In the genomic region with DNA sequence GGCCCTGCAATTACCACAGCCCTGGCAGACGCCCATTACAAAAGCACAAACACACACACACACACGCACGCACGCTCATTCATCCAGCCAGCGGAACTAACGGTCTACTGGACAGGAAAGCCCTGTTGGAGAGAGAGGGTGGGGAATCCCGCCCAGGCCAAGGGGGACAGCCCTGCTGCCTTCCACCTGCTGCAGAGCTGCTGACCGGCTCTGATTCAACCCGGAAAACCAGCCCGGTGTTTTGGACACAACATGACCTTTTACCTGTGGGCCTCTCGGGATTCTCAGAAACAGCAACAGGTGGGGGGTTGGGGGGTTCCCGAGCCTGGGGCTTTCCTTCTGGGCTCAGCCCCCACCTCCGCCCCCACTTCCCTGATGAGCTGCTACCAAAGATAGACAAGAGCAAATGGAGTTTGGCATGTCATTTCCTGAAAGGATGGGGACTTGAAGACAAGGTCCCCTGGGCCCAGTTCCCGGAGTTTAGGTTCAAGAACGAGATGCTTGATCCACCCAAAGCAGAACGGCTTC, we compare ENCODE assay signal across 10 cellular contexts. TPM values are rescaled to one million over a fixed set of nuclear protein-coding genes. Genes with fewer than 3 reads are reported as not detected.
DNase-seq lines count a peak whose midpoint lies in the region; ATAC-seq, FAIRE-seq and TF ChIP-seq lines count a peak whose summit lies in the region.
"Had no signal": no experiment of that assay in that cellular context is flagged by ENCODE, and none has a peak within 500 bp of the region (broad histone marks: within the 10 kb centered on the region; RNA-seq: fewer than 3 reads in every experiment).

No MANE protein-coding gene starts in this region.

- H3K23ac ChIP-seq in H1 (ENCODE audit: insufficient read length), result no peak overlapping the region

- H3K36me3 Mint-ChIP-seq in T-cell, result no peaks in the 10 kb centered on the region
- H3K36me3 Mint-ChIP-seq: type B pancreatic cell had no signal

- no peaks in the 10 kb centered on the region; a peak in 1 of 22 replicates for H4K20me1 ChIP-seq in BLaER1 treated with 17β-estradiol and CSF1 and Interleukin-3, amounts not matched to agents 10 nM and 100 nM
- no peaks in the 10 kb centered on the region for H4K20me1 ChIP-seq in H1 (replicated peaks in 1 of 2; ENCODE audit: control insufficient read depth in 1 of 2, insufficient read depth in 2 of 2, low read length in 2 of 2)

- no peak overlapping the region for H4K91ac ChIP-seq in H1 (replicated peaks; ENCODE audit: insufficient read length, low read length)

- peaks cover 28 to 60% (median 41%) of the 10 kb centered on the region in 10 experiments for H3K4me1 ChIP-seq in BLaER1 treated with 17β-estradiol and CSF1 and Interleukin-3, amounts not matched to agents 10 nM and 100 nM
- peaks cover 0 to 4% (median 0%) of the 10 kb centered on the region in 4 experiments; a peak in 2 of 7 replicates for H3K4me1 ChIP-seq in H1 (replicated peaks in 1 of 4; ENCODE audit: control insufficient read depth in 3 of 4, insufficient read depth in 4 of 4, low read length in 3 of 4)

- H3K56ac ChIP-seq in H1 (replicated peaks; ENCODE audit: insufficient read length, low read depth, low read length), result no peak overlapping the region

- no peaks in the 10 kb centered on the region for H3K79me2 ChIP-seq in H1 (ENCODE audit: control insufficient read depth in 1 of 2, insufficient read depth in 2 of 2, low read length in 2 of 2)

- WGBS in H1 (ENCODE audit: extremely low coverage in 1 of 2, insufficient coverage in 1 of 2, insufficient read length in 1 of 2, insufficient replicate concordance in 2 of 2, low coverage in 1 of 2, low lambda C conversion rate in 2 of 2, missing lambda C conversion rate in 1 of 2), 2 experiments, result 85% methylated on average over 15 of the region's 16 CpGs; no CpG with 5 or more reads in 1 of the 2 experiments

- no peak overlapping the region for H2AK5ac ChIP-seq in H1 (ENCODE audit: low read depth, low read length)

- no peaks in the 10 kb centered on the region for H3K9me3 Mint-ChIP-seq in T-cell
- H3K9me3 Mint-ChIP-seq: type B pancreatic cell had no signal

- no peak overlapping the region for H4K8ac ChIP-seq in H1 (ENCODE audit: extremely low read depth, insufficient read depth, low read length)

- CTCF ChIA-PET in H1 (lab: Charles Lee; ENCODE audit: partially characterized antibody) (interaction anchor here (0.7 to 3.0 kb wide), 6 partner anchors 7 to 103 kb away, joined by 3 to 22 read pairs (median 4); no protein-coding TSS in a partner anchor), T-cell (lab: Charles Lee) (interaction anchor here in 1 of 2 donors (0.6 to 0.7 kb wide), 2 partner anchors 31 to 205 kb away, joined by 4 to 7 read pairs; no protein-coding TSS in a partner anchor)

- H3K79me1 ChIP-seq in H1 (ENCODE audit: low read depth, low read length), result no peaks in the 10 kb centered on the region

- no peak for ATAC-seq in T-cell (replicated peaks in 1 of 4)

- POLR2A ChIA-PET in H1 (lab: Charles Lee; ENCODE audit: partially characterized antibody) (interaction anchor here (2.2 kb wide), 1 partner anchor 14 kb away, joined by 5 read pairs; no protein-coding TSS in a partner anchor), T-cell (lab: Charles Lee) (no interaction called here)

- no peak overlapping the region for H2AFZ ChIP-seq in H1 (ENCODE audit: low read length)

- no peak for TF ChIP-seq POLR2A in H1 (IDR thresholded peaks at IDR 0.05; ENCODE audit: control extremely low read depth in 1 of 2, low read depth in 2 of 2, low read length in 2 of 2)

- no peaks in the 10 kb centered on the region for H3K23me2 ChIP-seq in H1 (ENCODE audit: low read depth, low read length)

- no peaks in the 10 kb centered on the region for H3K9me3 ChIP-seq in BLaER1 treated with 17β-estradiol and CSF1 and Interleukin-3, amounts not matched to agents 10 nM and 100 nM (replicated peaks in 1 of 11)
- no peaks in the 10 kb centered on the region for H3K9me3 ChIP-seq in H1 (ENCODE audit: insufficient read depth in 2 of 2, low read depth in 1 of 2, low read length in 1 of 2)

- no peak overlapping the region for H3K4ac ChIP-seq in H1 (replicated peaks; ENCODE audit: insufficient read length, low read depth, low read length)

- H2BK20ac ChIP-seq in H1 (ENCODE audit: low read length), result no peak overlapping the region

- H3K27ac Mint-ChIP-seq in T-cell, result no peak overlapping the region
- H3K27ac Mint-ChIP-seq: type B pancreatic cell had no signal

- peaks cover 19 to 29% of the 10 kb centered on the region in 2 donors for H3K27me3 Mint-ChIP-seq in T-cell

- no peak overlapping the region for H3K18ac ChIP-seq in H1 (ENCODE audit: extremely low read depth, low read length)

- peaks cover 0 to 5% (median 0%) of the 10 kb centered on the region in 11 experiments; a peak in 1 of 22 replicates for H3K27me3 ChIP-seq in BLaER1 treated with 17β-estradiol and CSF1 and Interleukin-3, amounts not matched to agents 10 nM and 100 nM
- no peaks in the 10 kb centered on the region for H3K27me3 ChIP-seq in H1 (replicated peaks in 1 of 4; ENCODE audit: control insufficient read depth in 3 of 4, extremely low read depth in 1 of 4, insufficient read depth in 3 of 4, low read length in 3 of 4)

- peak overlapping the region; percentile 77 to 97 (median 89) for H3K4me2 ChIP-seq in BLaER1 treated with 17β-estradiol and CSF1 and Interleukin-3, amounts not matched to agents 10 nM and 100 nM
- no peak overlapping the region for H3K4me2 ChIP-seq in H1 (ENCODE audit: insufficient read depth in 1 of 2, low read depth in 2 of 2, low read length in 2 of 2)

- no peak overlapping the region for H3K14ac ChIP-seq in H1 (ENCODE audit: insufficient read length)

- H2BK120ac ChIP-seq in H1 (replicated peaks; ENCODE audit: low read depth, low read length), result no peak overlapping the region

- H3K4me1 Mint-ChIP-seq in T-cell, result no peaks in the 10 kb centered on the region

- no peaks in the 10 kb centered on the region for H3K36me3 ChIP-seq in BLaER1 treated with 17β-estradiol and CSF1 and Interleukin-3, amounts not matched to agents 10 nM and 100 nM
- H3K36me3 ChIP-seq in H1 (ENCODE audit: control insufficient read depth in 2 of 4, insufficient read depth in 4 of 4, low read length in 3 of 4), result no peaks in the 10 kb centered on the region

- no peak overlapping the region for H4K5ac ChIP-seq in H1 (ENCODE audit: insufficient read length, low read depth, low read length)

- H3K4me3 Mint-ChIP-seq in T-cell, result no peak overlapping the region
- H3K4me3 Mint-ChIP-seq: type B pancreatic cell had no signal

- FAIRE-seq in H1 (lab: Jason Lieb, UNC), result no peak
- no peak for FAIRE-seq in frontal cortex (lab: Jason Lieb, UNC)

- peak overlapping the region in 5 of 10 experiments; percentile 16 to 41 (median 32); a peak in 7 of 20 replicates for H3K4me3 ChIP-seq in BLaER1 treated with 17β-estradiol and CSF1 and Interleukin-3, amounts not matched to agents 10 nM and 100 nM
- H3K4me3 ChIP-seq in H1 (ENCODE audit: extremely low read depth in 1 of 4, insufficient read depth in 2 of 4, low read depth in 3 of 4, low read length in 4 of 4), result no peak overlapping the region

- no peak for TF ChIP-seq EP300 in H1 (IDR thresholded peaks at IDR 0.05; ENCODE audit: borderline replicate concordance in 1 of 2, low read depth in 2 of 2, low read length in 2 of 2)

- H2BK15ac ChIP-seq in H1 (ENCODE audit: low read length), result no peak overlapping the region

- no peak for TF ChIP-seq RAD21 in H1 (IDR thresholded peaks at IDR 0.05 in 1 of 2, conservative IDR thresholded peaks at IDR 0.05 in 1 of 2; ENCODE audit: low read depth in 2 of 2, low read length in 2 of 2)

- H2BK12ac ChIP-seq in H1 (ENCODE audit: low read depth, low read length), result no peak overlapping the region

- DNase-seq in NCI-H226 (peak; percentile 38), H1 (ENCODE audit: low read depth in 1 of 2, low spot score in 2 of 2) (no peak), midbrain (lab: John Stamatoyannopoulos, UW) (peak; percentile 4), RPMI8226 (no peak), T-cell (no peak), frontal cortex (ENCODE audit: low spot score in 2 of 2) (no peak), NCI-H1092 (lab: John Stamatoyannopoulos, UW) (no peak)

- TF ChIP-seq CTCF in H1 (IDR thresholded peaks at IDR 0.05; ENCODE audit: control extremely low read depth in 1 of 3, insufficient read depth in 1 of 3, low read depth in 1 of 3, low read length in 3 of 3), result no peak

- H3K9ac ChIP-seq in BLaER1 treated with 17β-estradiol and CSF1 and Interleukin-3, amounts not matched to agents 10 nM and 100 nM, result peak overlapping the region in 6 of 11 experiments; percentile 25 to 64 (median 40); a peak in 10 of 22 replicates
- no peak overlapping the region for H3K9ac ChIP-seq in H1 (replicated peaks in 1 of 4; ENCODE audit: extremely low read depth in 1 of 4, low read depth in 3 of 4, low read length in 3 of 4)

- peak overlapping the region in 8 of 11 experiments; percentile 2 to 69 (median 48); a peak in 12 of 22 replicates for H3K27ac ChIP-seq in BLaER1 treated with 17β-estradiol and CSF1 and Interleukin-3, amounts not matched to agents 10 nM and 100 nM
- H3K27ac ChIP-seq in H1 (ENCODE audit: low read depth, low read length), result no peak overlapping the region

- H2BK5ac ChIP-seq in H1 (ENCODE audit: low read depth, low read length), result 0 out of 2 replicates have a peak overlapping the region, but pooled peaks have one; percentile 35

RNA-seq across cellular contexts. Expression of a gene that starts 18.5 kb away (rescaled TPM):
- 5.6 and 6.8 TPM in 2 replicates for total RNA-seq in H1 (2021; fragmentation: NEBNext Ultra II Directional; extraction: Animal tissue kit (Norgen Biotek cat#: 25700))
- 3.7 and 3.8 TPM in 2 replicates for polyA plus RNA-seq in H1 (2011; rRNA removed)
- polyA plus RNA-seq in H1 (2011; cell fraction: cytosol; rRNA removed), result 3.4 TPM
- polyA plus RNA-seq in H1 (2011; cell fraction: nucleus; rRNA removed), result 2.8 TPM
- polyA plus RNA-seq in H1 (2012, experiment 1 of 2), result 2.5 to 2.9 TPM (median 2.7 TPM) in 4 replicates
- 1.9 TPM for polyA plus RNA-seq in H1 (2012, experiment 2 of 2)
- polyA plus RNA-seq in H1 (2013, experiment 1 of 2), result 20.1 TPM
- polyA plus RNA-seq in H1 (2013, experiment 2 of 2), result 28.6 TPM
- 4.2 and 4.4 TPM in 2 replicates for polyA minus RNA-seq in H1 (2011; rRNA and poly(A)+ RNA removed)
- 1.9 TPM for polyA minus RNA-seq in H1 (2011; cell fraction: cytosol; rRNA and poly(A)+ RNA removed)
- polyA minus RNA-seq in H1 (2011; cell fraction: nucleus; rRNA and poly(A)+ RNA removed), result 1.00 TPM
- total RNA-seq in T-cell, result under 1 TPM in 4 of 5 donors, not detected in 1; 0.18 to 0.79 (median 0.51) TPM
- total RNA-seq in frontal cortex, result under 0.01 TPM

RNA-seq across cellular contexts. Expression of a gene that starts 23.1 kb away (rescaled TPM):
- 17.5 and 18.8 TPM in 2 replicates for total RNA-seq in H1 (2021; fragmentation: NEBNext Ultra II Directional; extraction: Animal tissue kit (Norgen Biotek cat#: 25700))
- polyA plus RNA-seq in H1 (2011; rRNA removed), result 2.0 and 3.4 TPM in 2 replicates
- polyA plus RNA-seq in H1 (2011; cell fraction: cytosol; rRNA removed), result 3.5 TPM
- polyA plus RNA-seq in H1 (2011; cell fraction: nucleus; rRNA removed), result 11.9 TPM
- polyA plus RNA-seq in H1 (2012, experiment 1 of 2), result 11.8 to 21.3 TPM (median 14.5 TPM) in 4 replicates
- polyA plus RNA-seq in H1 (2012, experiment 2 of 2), result 3.0 TPM
- 9.3 TPM for polyA plus RNA-seq in H1 (2013, experiment 1 of 2)
- polyA plus RNA-seq in H1 (2013, experiment 2 of 2), result 8.3 TPM
- polyA minus RNA-seq in H1 (2011; rRNA and poly(A)+ RNA removed), result 6.9 and 9.2 TPM in 2 replicates
- polyA minus RNA-seq in H1 (2011; cell fraction: cytosol; rRNA and poly(A)+ RNA removed), result 5.9 TPM
- polyA minus RNA-seq in H1 (2011; cell fraction: nucleus; rRNA and poly(A)+ RNA removed), result 9.1 TPM
- total RNA-seq in T-cell (10 to 100 TPM; 47.2 to 80.9 (median 77.4) TPM), frontal cortex (0.82 TPM)

RNA-seq across cellular contexts. Expression of a gene that starts 45.9 kb away (rescaled TPM):
- 56.0 and 56.1 TPM in 2 replicates for total RNA-seq in H1 (2021; fragmentation: NEBNext Ultra II Directional; extraction: Animal tissue kit (Norgen Biotek cat#: 25700))
- 59.3 and 72.3 TPM in 2 replicates for polyA plus RNA-seq in H1 (2011; rRNA removed)
- polyA plus RNA-seq in H1 (2011; cell fraction: cytosol; rRNA removed), result 115 TPM
- 109 TPM for polyA plus RNA-seq in H1 (2011; cell fraction: nucleus; rRNA removed)
- polyA plus RNA-seq in H1 (2012, experiment 1 of 2), result 81.1 to 105 TPM (median 95.8 TPM) in 4 replicates
- 90.0 TPM for polyA plus RNA-seq in H1 (2012, experiment 2 of 2)
- 35.2 TPM for polyA plus RNA-seq in H1 (2013, experiment 1 of 2)
- 33.6 TPM for polyA plus RNA-seq in H1 (2013, experiment 2 of 2)
- 47.0 and 58.4 TPM in 2 replicates for polyA minus RNA-seq in H1 (2011; rRNA and poly(A)+ RNA removed)
- polyA minus RNA-seq in H1 (2011; cell fraction: cytosol; rRNA and poly(A)+ RNA removed), result 17.9 TPM
- polyA minus RNA-seq in H1 (2011; cell fraction: nucleus; rRNA and poly(A)+ RNA removed), result 16.7 TPM
- 10 to 100 TPM in 3 of 5 donors, 1 to 10 TPM in 2; 8.1 to 16.7 (median 14.4) TPM for total RNA-seq in T-cell
- total RNA-seq in frontal cortex, result 139 TPM

RNA-seq across cellular contexts. Expression of a gene that starts 57.0 kb away (rescaled TPM):
- 7.0 and 7.4 TPM in 2 replicates for total RNA-seq in H1 (2021; fragmentation: NEBNext Ultra II Directional; extraction: Animal tissue kit (Norgen Biotek cat#: 25700))
- 1.6 and 3.0 TPM in 2 replicates for polyA plus RNA-seq in H1 (2011; rRNA removed)
- polyA plus RNA-seq in H1 (2011; cell fraction: cytosol; rRNA removed), result 2.2 TPM
- 4.2 TPM for polyA plus RNA-seq in H1 (2011; cell fraction: nucleus; rRNA removed)
- polyA plus RNA-seq in H1 (2012, experiment 1 of 2), result 8.2 to 13.3 TPM (median 11.5 TPM) in 4 replicates
- polyA plus RNA-seq in H1 (2012, experiment 2 of 2), result 6.6 TPM
- 29.9 TPM for polyA plus RNA-seq in H1 (2013, experiment 1 of 2)
- polyA plus RNA-seq in H1 (2013, experiment 2 of 2), result 28.2 TPM
- 0.19 and 0.20 TPM in 2 replicates for polyA minus RNA-seq in H1 (2011; rRNA and poly(A)+ RNA removed)
- 3.1 TPM for polyA minus RNA-seq in H1 (2011; cell fraction: cytosol; rRNA and poly(A)+ RNA removed)
- polyA minus RNA-seq in H1 (2011; cell fraction: nucleus; rRNA and poly(A)+ RNA removed), result 1.2 TPM
- total RNA-seq in T-cell (not detected), frontal cortex (7.7 TPM)
- total RNA-seq: glomerular endothelial cell had no signal

Comparison
In these comparisons a context has a peak if more than half of its experiments do, and no peak if none do; other contexts are left out.
1. H3K4me2 ChIP-seq: peak in BLaER1 treated with 17β-estradiol and CSF1 and Interleukin-3, amounts not matched to agents 10 nM and 100 nM (11 of 11); none in H1 (0 of 2).
2. H3K9ac ChIP-seq: peak in BLaER1 treated with 17β-estradiol and CSF1 and Interleukin-3, amounts not matched to agents 10 nM and 100 nM (6 of 11); none in H1 (0 of 4).
3. DNase-seq: peak in NCI-H226 (single experiment) and midbrain (single experiment); none in H1 (0 of 2), RPMI8226 (single experiment), T-cell (0 of 34), frontal cortex (0 of 2) and NCI-H1092 (single experiment).
4. RNA of a gene that starts 23.1 kb away (total RNA-seq): 47.2 to 80.9 TPM in T-cell and 17.5 to 18.8 TPM in H1; 0.82 TPM in frontal cortex (single experiment); every median in the first group is over 10 times any median in the second.